ENCODE assay signal across 8 cellular contexts in genomic region chr1:2091611-2092604, GRCh38. TPM values are rescaled to one million over a fixed set of nuclear protein-coding genes. Genes with fewer than 3 reads are reported as not detected.
DNase-seq lines count a peak whose midpoint lies in the region; ATAC-seq and TF ChIP-seq lines count a peak whose summit lies in the region.

No MANE protein-coding gene starts in this region.

- 65% methylated on average over 48 of the region's 48 CpGs for WGBS in right cardiac atrium

- H3K27me3 ChIP-seq in BLaER1 (no peaks in the 10 kb centered on the region), right cardiac atrium (ENCODE audit: control insufficient read depth, insufficient read depth) (no peaks in the 10 kb centered on the region), breast epithelium (no peaks in the 10 kb centered on the region)

- peak; percentile 69 for DNase-seq in NB4 (ENCODE audit: low read depth)
- DNase-seq in activated naive CD4-positive, alpha-beta T cell (lab: John Stamatoyannopoulos, UW): peak in 3 of 4 experiments; percentile 12 to 38 (median 21)
- DNase-seq in right cardiac atrium: peak; percentile 33 to 80 (median 75)
- DNase-seq in stimulated activated CD4-positive, alpha-beta T cell treated with anti-CD3 and anti-CD28 coated beads, Interleukin-1b, Interleukin-23, amount 100 ng/mL, for 24 hours (ENCODE audit: low read depth in 4 of 4, low spot score in 1 of 4): peak in 3 of 4 experiments; percentile 16 to 32 (median 27)
- DNase-seq in coronary artery (ENCODE audit: low spot score): no peak
- no peak for DNase-seq in breast epithelium (ENCODE audit: low spot score in 2 of 2)

- H3K36me3 ChIP-seq in BLaER1: peaks cover 43% of the 10 kb centered on the region
- no peaks in the 10 kb centered on the region for H3K36me3 ChIP-seq in breast epithelium

- H3K27ac ChIP-seq in BLaER1: peak overlapping the region; percentile 26; the same call in 1 of the 2 replicates
- no peak overlapping the region for H3K27ac ChIP-seq in right cardiac atrium (ENCODE audit: low read length)
- no peak overlapping the region for H3K27ac ChIP-seq in coronary artery
- no peak overlapping the region for H3K27ac ChIP-seq in breast epithelium

- H3K4me1 ChIP-seq in BLaER1 (peaks cover 87% of the 10 kb centered on the region), right cardiac atrium (ENCODE audit: control insufficient read depth, insufficient read depth, low read length) (no peaks in the 10 kb centered on the region), breast epithelium (no peaks in the 10 kb centered on the region)

- peak in 1 of 2 donors; percentile 38 for ATAC-seq in right cardiac atrium
- ATAC-seq in GM19455 (IDR thresholded peaks at IDR 0.05; ENCODE audit: unreplicated experiment): no peak

- TF ChIP-seq POLR2A in NB4 (IDR thresholded peaks at IDR 0.05; ENCODE audit: extremely low read depth, insufficient read length): no peak
- no peak for TF ChIP-seq POLR2A in breast epithelium (IDR thresholded peaks at IDR 0.05)

- peak; percentile 90 for TF ChIP-seq CTCF in NB4 (IDR thresholded peaks at IDR 0.05; ENCODE audit: low read depth, low read length)
- no peak for TF ChIP-seq CTCF in coronary artery (IDR thresholded peaks at IDR 0.05)
- no peak for TF ChIP-seq CTCF in breast epithelium (IDR thresholded peaks at IDR 0.05)

- H3K4me2 ChIP-seq in BLaER1: peak overlapping the region; percentile 87

- intact Hi-C loops in right cardiac atrium (cut with DNase I) (loop anchor here in 1 of 4 donors (5.0 kb wide), 1 partner anchor 80 kb away; no protein-coding TSS in a partner anchor), breast epithelium (cut with DNase I; ENCODE audit: low total_unique reads) (no loop called here)

- peak overlapping the region; percentile 28; the same call in 1 of the 2 replicates for H3K9ac ChIP-seq in BLaER1

- peaks cover 12% of the 10 kb centered on the region for H3K9me3 ChIP-seq in BLaER1
- no peaks in the 10 kb centered on the region for H3K9me3 ChIP-seq in right cardiac atrium (ENCODE audit: control insufficient read depth, low read length)
- H3K9me3 ChIP-seq in breast epithelium: no peaks in the 10 kb centered on the region

- no peak overlapping the region for H3K4me3 ChIP-seq in BLaER1
- no peak overlapping the region for H3K4me3 ChIP-seq in NB4 (ENCODE audit: low read depth, low read length)
- H3K4me3 ChIP-seq in right cardiac atrium (ENCODE audit: low read length): no peak overlapping the region
- no peak overlapping the region for H3K4me3 ChIP-seq in coronary artery
- no peak overlapping the region for H3K4me3 ChIP-seq in breast epithelium

- peaks cover 96% of the 10 kb centered on the region for H4K20me1 ChIP-seq in BLaER1

RNA-seq across cellular contexts. Expression of gene PRKCZ, which starts 41.7 kb away (rescaled TPM):
- total RNA-seq in right cardiac atrium: 10 to 100 TPM; 15.1 to 28.1 (median 22.3) TPM
- polyA plus RNA-seq in right cardiac atrium: 21.2 TPM
- 10 to 100 TPM in 2 of 3 donors, under 1 TPM in 1; 0.64 to 17.9 (median 12.5) TPM for total RNA-seq in breast epithelium

Comparison
In these comparisons a context has a peak if more than half of its experiments do, and no peak if none do; other contexts are left out.
1. DNase-seq: peak in NB4 (single experiment), activated naive CD4-positive, alpha-beta T cell (3 of 4), right cardiac atrium (3 of 3) and stimulated activated CD4-positive, alpha-beta T cell treated with anti-CD3 and anti-CD28 coated beads, Interleukin-1b, Interleukin-23, amount 100 ng/mL, for 24 hours (3 of 4); none in coronary artery (single experiment) and breast epithelium (0 of 2).